Comparison of ENCODE assay signal across 11 cellular contexts in the genomic region with DNA sequence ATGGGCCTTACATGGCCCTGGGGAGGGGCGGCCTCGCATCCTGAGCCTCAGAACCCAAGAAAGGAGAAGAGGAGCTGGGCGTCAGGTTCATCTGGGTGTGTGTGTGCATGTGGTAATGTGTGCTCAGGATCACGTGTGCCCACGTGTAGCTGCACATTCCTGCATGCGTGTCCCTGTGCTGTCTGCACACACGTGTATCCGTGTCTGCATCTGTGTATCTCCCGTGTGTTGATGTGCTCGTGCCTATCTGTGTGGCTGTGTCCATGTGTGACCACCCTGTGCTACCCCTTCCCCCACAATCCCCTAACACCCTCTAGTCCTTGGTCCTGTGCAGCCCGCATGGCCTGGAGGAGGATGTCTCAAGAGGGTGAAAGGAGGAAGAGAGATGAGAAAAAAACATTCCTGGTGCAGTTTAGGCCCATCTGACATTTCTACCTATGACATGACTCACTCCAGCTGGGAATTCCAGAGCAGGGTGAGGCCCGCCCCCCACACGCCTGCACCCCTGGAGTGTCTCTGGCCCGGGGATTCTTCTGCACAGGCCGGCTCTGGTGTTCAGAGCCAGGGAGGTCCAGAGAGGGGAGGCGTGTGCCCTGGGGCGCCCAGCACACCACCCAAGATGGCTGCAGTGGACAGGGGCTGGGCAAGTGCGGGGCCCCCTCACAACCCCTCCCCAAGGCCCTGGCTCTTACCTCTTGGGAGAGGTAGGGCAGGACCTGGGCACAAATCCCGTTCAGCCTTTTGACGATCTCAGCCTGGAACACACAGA. TPM values are rescaled to one million over a fixed set of nuclear protein-coding genes. Genes with fewer than 3 reads are reported as not detected.
DNase-seq lines count a peak whose midpoint lies in the region; ATAC-seq and TF ChIP-seq lines count a peak whose summit lies in the region.
"Had no signal": no experiment of that assay in that cellular context is flagged by ENCODE, and none has a peak within 500 bp of the region (broad histone marks: within the 10 kb centered on the region; RNA-seq: fewer than 3 reads in every experiment).

No MANE protein-coding gene starts in this region.

- 0 out of 2 replicates have a peak, but pooled peaks cover 12% of the 10 kb centered on the region for H3F3A ChIP-seq in GM23248 (ENCODE audit: insufficient read depth)

- H3K4me1 Mint-ChIP-seq in WTC11 (peaks cover 41% of the 10 kb centered on the region), immature natural killer cell (peaks cover 31 to 38% of the 10 kb centered on the region in 2 donors)
- H3K4me1 Mint-ChIP-seq in stimulated activated effector memory CD8-positive, alpha-beta T cell treated with anti-CD3 and anti-CD28 coated beads, Interleukin-12 subunit alpha, Interleukin-12 subunit beta, amount 100 ng/mL, for 72 hours: peaks cover 30% of the 10 kb centered on the region

- DNase-seq in H7: peak; percentile 59
- no peak for DNase-seq in WTC11 (ENCODE audit: low spot score)
- DNase-seq in immature natural killer cell: no peak
- no peak for DNase-seq in stimulated activated effector memory CD8-positive, alpha-beta T cell treated with anti-CD3 and anti-CD28 coated beads, Interleukin-12 subunit alpha, Interleukin-12 subunit beta, amount 100 ng/mL, for 72 hours (ENCODE audit: low spot score in 2 of 2)
- DNase-seq in NCI-H1694 (lab: John Stamatoyannopoulos, UW): no peak
- DNase-seq in NCI-H510A (lab: John Stamatoyannopoulos, UW): no peak
- DNase-seq in GM23248: no peak
- DNase-seq in hippocampal formation (lab: John Stamatoyannopoulos, UW): no peak
- DNase-seq: NCI-H526 had no signal

- H3K27me3 Mint-ChIP-seq in WTC11 (ENCODE audit: low read depth): no peaks in the 10 kb centered on the region
- H3K27me3 Mint-ChIP-seq in immature natural killer cell (ENCODE audit: low read depth in 3 of 3): peaks cover 0 to 4% (median 2%) of the 10 kb centered on the region in 3 donors

- H3K9me3 Mint-ChIP-seq in WTC11: no peaks in the 10 kb centered on the region
- H3K9me3 Mint-ChIP-seq in immature natural killer cell: no peaks in the 10 kb centered on the region
- H3K9me3 Mint-ChIP-seq in stimulated activated effector memory CD8-positive, alpha-beta T cell treated with anti-CD3 and anti-CD28 coated beads, Interleukin-12 subunit alpha, Interleukin-12 subunit beta, amount 100 ng/mL, for 72 hours: no peaks in the 10 kb centered on the region

- no peak overlapping the region for H3K4me3 Mint-ChIP-seq in WTC11
- no peak overlapping the region for H3K4me3 Mint-ChIP-seq in immature natural killer cell
- H3K4me3 Mint-ChIP-seq in stimulated activated effector memory CD8-positive, alpha-beta T cell treated with anti-CD3 and anti-CD28 coated beads, Interleukin-12 subunit alpha, Interleukin-12 subunit beta, amount 100 ng/mL, for 72 hours: no peak overlapping the region

- in situ Hi-C loops in GM23248 (cut with MboI): no loop called here

- H4K20me1 ChIP-seq in GM23248 (ENCODE audit: insufficient read depth): 0 out of 2 replicates have a peak, but pooled peaks cover 4% of the 10 kb centered on the region

- H2AFZ ChIP-seq in GM23248: no peak overlapping the region

- no peak overlapping the region for H3K9ac ChIP-seq in GM23248

- no peak for TF ChIP-seq CTCF in WTC11 (IDR thresholded peaks at IDR 0.05)

- no peaks in the 10 kb centered on the region for H3K9me3 ChIP-seq in GM23248 (ENCODE audit: low read depth)
- H3K9me3 ChIP-seq: ascending aorta had no signal

- no peaks in the 10 kb centered on the region for H3K27me3 ChIP-seq in H7 (ENCODE audit: control insufficient read depth, insufficient read depth, low read length)
- no peaks in the 10 kb centered on the region for H3K27me3 ChIP-seq in GM23248 (replicated peaks; ENCODE audit: insufficient read depth)
- H3K27me3 ChIP-seq: ascending aorta had no signal

- POLR2A ChIA-PET in WTC11 (lab: Charles Lee): interaction anchor here (0.8 to 1.1 kb wide), 3 partner anchors 13 to 20 kb away, joined by 3 read pairs; no protein-coding TSS in a partner anchor

- no peak overlapping the region for H3K27ac ChIP-seq in GM23248
- H3K27ac ChIP-seq: ascending aorta, HL-60 had no signal

- no peak overlapping the region for H3K4me3 ChIP-seq in H7 (ENCODE audit: insufficient read depth, low read depth, low read length)
- no peak overlapping the region for H3K4me3 ChIP-seq in GM23248
- H3K4me3 ChIP-seq: ascending aorta had no signal

- CTCF ChIA-PET in WTC11 (lab: Charles Lee): interaction anchor here (0.7 to 1.6 kb wide), 4 partner anchors 19 to 53 kb away, joined by 3 to 6 read pairs (median 5); no protein-coding TSS in a partner anchor

- WGBS in GM23248 (ENCODE audit: low coverage in 1 of 2, low lambda C conversion rate in 2 of 2, missing lambda C conversion rate in 2 of 2), 2 experiments: 88% methylated on average over 20 of the region's 20 CpGs

- H3K36me3 Mint-ChIP-seq in WTC11 (peaks cover 20% of the 10 kb centered on the region), immature natural killer cell (peaks cover 7 to 30% (median 11%) of the 10 kb centered on the region in 3 donors)
- peaks cover 80% of the 10 kb centered on the region for H3K36me3 Mint-ChIP-seq in stimulated activated effector memory CD8-positive, alpha-beta T cell treated with anti-CD3 and anti-CD28 coated beads, Interleukin-12 subunit alpha, Interleukin-12 subunit beta, amount 100 ng/mL, for 72 hours

- H3K4me1 ChIP-seq in GM23248 (ENCODE audit: insufficient read depth): no peaks in the 10 kb centered on the region

- no peaks in the 10 kb centered on the region for H3K9me2 ChIP-seq in GM23248 (ENCODE audit: insufficient read depth)

- no peak overlapping the region for H3K4me2 ChIP-seq in GM23248 (ENCODE audit: unreplicated experiment)

- peak overlapping the region; percentile 95 for H3K27ac Mint-ChIP-seq in WTC11
- peak overlapping the region in 4 of 6 donors; percentile 25 to 83 (median 56) for H3K27ac Mint-ChIP-seq in immature natural killer cell
- H3K27ac Mint-ChIP-seq in stimulated activated effector memory CD8-positive, alpha-beta T cell treated with anti-CD3 and anti-CD28 coated beads, Interleukin-12 subunit alpha, Interleukin-12 subunit beta, amount 100 ng/mL, for 72 hours: peak overlapping the region; percentile 72

- peaks cover 13% of the 10 kb centered on the region for H3K36me3 ChIP-seq in H7 (replicated peaks; ENCODE audit: control insufficient read depth, insufficient read depth, low read length)
- H3K36me3 ChIP-seq in GM23248 (ENCODE audit: low read depth): 0 out of 2 replicates have a peak, but pooled peaks cover 22% of the 10 kb centered on the region

- H3K79me2 ChIP-seq in GM23248 (ENCODE audit: insufficient read depth): peaks cover 24% of the 10 kb centered on the region; the same call in 1 of the 2 replicates

- no peak for ATAC-seq in WTC11
- no peak for ATAC-seq in stimulated activated effector memory CD8-positive, alpha-beta T cell treated with anti-CD3 and anti-CD28 coated beads, Interleukin-12 subunit alpha, Interleukin-12 subunit beta, amount 100 ng/mL, for 72 hours

TF ChIP-seq in WTC11, 78 proteins besides CTCF, POLR2A, EP300 and RAD21 (continues in another document):
- TF ChIP-seq JAZF1 (CRISPR knock-in tag; IDR thresholded peaks at IDR 0.05) (no peak), CREB1 (CRISPR knock-in tag; IDR thresholded peaks at IDR 0.05) (no peak)
- TF ChIP-seq, protein P1, sequence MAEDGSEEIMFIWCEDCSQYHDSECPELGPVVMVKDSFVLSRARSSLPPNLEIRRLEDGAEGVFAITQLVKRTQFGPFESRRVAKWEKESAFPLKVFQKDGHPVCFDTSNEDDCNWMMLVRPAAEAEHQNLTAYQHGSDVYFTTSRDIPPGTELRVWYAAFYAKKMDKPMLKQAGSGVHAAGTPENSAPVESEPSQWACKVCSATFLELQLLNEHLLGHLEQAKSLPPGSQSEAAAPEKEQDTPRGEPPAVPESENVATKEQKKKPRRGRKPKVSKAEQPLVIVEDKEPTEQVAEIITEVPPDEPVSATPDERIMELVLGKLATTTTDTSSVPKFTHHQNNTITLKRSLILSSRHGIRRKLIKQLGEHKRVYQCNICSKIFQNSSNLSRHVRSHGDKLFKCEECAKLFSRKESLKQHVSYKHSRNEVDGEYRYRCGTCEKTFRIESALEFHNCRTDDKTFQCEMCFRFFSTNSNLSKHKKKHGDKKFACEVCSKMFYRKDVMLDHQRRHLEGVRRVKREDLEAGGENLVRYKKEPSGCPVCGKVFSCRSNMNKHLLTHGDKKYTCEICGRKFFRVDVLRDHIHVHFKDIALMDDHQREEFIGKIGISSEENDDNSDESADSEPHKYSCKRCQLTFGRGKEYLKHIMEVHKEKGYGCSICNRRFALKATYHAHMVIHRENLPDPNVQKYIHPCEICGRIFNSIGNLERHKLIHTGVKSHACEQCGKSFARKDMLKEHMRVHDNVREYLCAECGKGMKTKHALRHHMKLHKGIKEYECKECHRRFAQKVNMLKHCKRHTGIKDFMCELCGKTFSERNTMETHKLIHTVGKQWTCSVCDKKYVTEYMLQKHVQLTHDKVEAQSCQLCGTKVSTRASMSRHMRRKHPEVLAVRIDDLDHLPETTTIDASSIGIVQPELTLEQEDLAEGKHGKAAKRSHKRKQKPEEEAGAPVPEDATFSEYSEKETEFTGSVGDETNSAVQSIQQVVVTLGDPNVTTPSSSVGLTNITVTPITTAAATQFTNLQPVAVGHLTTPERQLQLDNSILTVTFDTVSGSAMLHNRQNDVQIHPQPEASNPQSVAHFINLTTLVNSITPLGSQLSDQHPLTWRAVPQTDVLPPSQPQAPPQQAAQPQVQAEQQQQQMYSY (CRISPR knock-in tag; IDR thresholded peaks at IDR 0.05): no peak

RNA-seq across cellular contexts. Expression of a gene that starts 7.1 kb away (rescaled TPM):
- total RNA-seq in H7 (2014; rRNA removed; shearing (Covaris generic)): 300 and 386 TPM in 2 replicates
- total RNA-seq in WTC11 (2021): 233 to 249 TPM (median 246 TPM) in 3 replicates
- polyA plus RNA-seq in immature natural killer cell (100 to 1,000 TPM; 382 to 635 (median 466) TPM), GM23248 (2016; fragmentation: Nextera tagmentation; extraction: Ambion mirVana) (133 and 157 TPM in 2 replicates)
- 254 and 337 TPM in 2 replicates for total RNA-seq in GM23248 (2014; rRNA removed; shearing (Covaris generic))

RNA-seq across cellular contexts. Expression of a gene that starts 26.1 kb away (rescaled TPM):
- 9.6 and 18.7 TPM in 2 replicates for total RNA-seq in H7 (2014; rRNA removed; shearing (Covaris generic))
- total RNA-seq in WTC11 (2021): 13.1 to 20.0 TPM (median 15.8 TPM) in 3 replicates
- polyA plus RNA-seq in immature natural killer cell (1 to 10 TPM; 1.2 to 2.4 (median 1.3) TPM), GM23248 (2016; fragmentation: Nextera tagmentation; extraction: Ambion mirVana) (2.9 and 3.6 TPM in 2 replicates)
- total RNA-seq in GM23248 (2014; rRNA removed; shearing (Covaris generic)): 4.3 and 10.1 TPM in 2 replicates

RNA-seq across cellular contexts. Expression of a gene that starts 39.0 kb away (rescaled TPM):
- total RNA-seq in H7 (2014; rRNA removed; shearing (Covaris generic)): 30.0 and 35.0 TPM in 2 replicates
- 22.4 to 27.2 TPM (median 23.5 TPM) in 3 replicates for total RNA-seq in WTC11 (2021)
- polyA plus RNA-seq in immature natural killer cell: under 1 TPM in 1 of 3 donors, not detected in 2; 0.09 TPM
- total RNA-seq in GM23248 (2014; rRNA removed; shearing (Covaris generic)): 69.9 and 99.3 TPM in 2 replicates
- 14.2 and 15.0 TPM in 2 replicates for polyA plus RNA-seq in GM23248 (2016; fragmentation: Nextera tagmentation; extraction: Ambion mirVana)
